ENCODE assay signal across 8 cellular contexts in genomic region chr5:24633705-24634325, GRCh38. TPM values are rescaled to one million over a fixed set of nuclear protein-coding genes. Genes with fewer than 3 reads are reported as not detected.
DNase-seq lines count a peak whose midpoint lies in the region; ATAC-seq and TF ChIP-seq lines count a peak whose summit lies in the region.

No MANE protein-coding gene starts in this region.

- no peaks in the 10 kb centered on the region for H3K4me1 ChIP-seq in CD8-positive, alpha-beta memory T cell (ENCODE audit: insufficient read depth, low read length)

- H3K4me3 ChIP-seq in CD8-positive, alpha-beta memory T cell (ENCODE audit: low read length) = no peak overlapping the region

- CTCF ChIA-PET in CD8-positive, alpha-beta memory T cell (lab: Charles Lee) = no interaction called here

- no peak overlapping the region for H3K4me3 Mint-ChIP-seq in nephron
- H3K4me3 Mint-ChIP-seq in stimulated activated memory B cell treated with anti-CD40 and anti-IgM and Interleukin-4, amounts not matched to agents 10 μg/mL and 1 μg/mL and 100 μg/mL, for 72 hours = no peak overlapping the region
- H3K4me3 Mint-ChIP-seq in CD8-positive, alpha-beta memory T cell = no peak overlapping the region

- no peaks in the 10 kb centered on the region for H3K9me3 ChIP-seq in CD8-positive, alpha-beta memory T cell (ENCODE audit: low read length)

- no peaks in the 10 kb centered on the region for H3K27me3 Mint-ChIP-seq in nephron (ENCODE audit: low read depth)
- no peaks in the 10 kb centered on the region for H3K27me3 Mint-ChIP-seq in stimulated activated memory B cell treated with anti-CD40 and anti-IgM and Interleukin-4, amounts not matched to agents 10 μg/mL and 1 μg/mL and 100 μg/mL, for 72 hours
- H3K27me3 Mint-ChIP-seq in CD8-positive, alpha-beta memory T cell = no peaks in the 10 kb centered on the region

- peak; percentile 6 for DNase-seq in GM10266 (ENCODE audit: extremely low spot score)
- peak; percentile 82 for DNase-seq in NCI-H460 (ENCODE audit: extremely low read depth, low read depth)
- peak; percentile 31 for DNase-seq in cerebellum (ENCODE audit: low spot score)
- no peak for DNase-seq in GM19240 (ENCODE audit: insufficient read length, low spot score)
- DNase-seq in CD8-positive, alpha-beta memory T cell = no peak

- H3K27ac Mint-ChIP-seq in nephron = peak overlapping the region; percentile 57 to 63 (median 61)
- no peak overlapping the region for H3K27ac Mint-ChIP-seq in stimulated activated memory B cell treated with anti-CD40 and anti-IgM and Interleukin-4, amounts not matched to agents 10 μg/mL and 1 μg/mL and 100 μg/mL, for 72 hours
- no peak overlapping the region for H3K27ac Mint-ChIP-seq in CD8-positive, alpha-beta memory T cell

- H3K27me3 ChIP-seq in CD8-positive, alpha-beta memory T cell (ENCODE audit: insufficient read depth, low read length, poor library complexity, severe bottlenecking) = no peaks in the 10 kb centered on the region

- H3K9me3 Mint-ChIP-seq in nephron = no peaks in the 10 kb centered on the region
- no peaks in the 10 kb centered on the region for H3K9me3 Mint-ChIP-seq in stimulated activated memory B cell treated with anti-CD40 and anti-IgM and Interleukin-4, amounts not matched to agents 10 μg/mL and 1 μg/mL and 100 μg/mL, for 72 hours
- peaks cover 0 to 11% (median 4%) of the 10 kb centered on the region in 5 donors for H3K9me3 Mint-ChIP-seq in CD8-positive, alpha-beta memory T cell

- no peak overlapping the region for H3K27ac ChIP-seq in CD8-positive, alpha-beta memory T cell (ENCODE audit: low read depth, low read length)

- H3K4me1 Mint-ChIP-seq in nephron = peaks cover 4% of the 10 kb centered on the region
- H3K4me1 Mint-ChIP-seq in stimulated activated memory B cell treated with anti-CD40 and anti-IgM and Interleukin-4, amounts not matched to agents 10 μg/mL and 1 μg/mL and 100 μg/mL, for 72 hours = no peaks in the 10 kb centered on the region
- H3K4me1 Mint-ChIP-seq in CD8-positive, alpha-beta memory T cell = no peaks in the 10 kb centered on the region

- H3K36me3 ChIP-seq in CD8-positive, alpha-beta memory T cell (ENCODE audit: insufficient read depth, low read length) = no peaks in the 10 kb centered on the region

- POLR2A ChIA-PET in CD8-positive, alpha-beta memory T cell (lab: Charles Lee) = no interaction called here

- ATAC-seq in HG03025 (IDR thresholded peaks at IDR 0.05; ENCODE audit: low FRiP score, unreplicated experiment) = peak; percentile 57
- no peak for ATAC-seq in stimulated activated memory B cell treated with anti-CD40 and anti-IgM and Interleukin-4, amounts not matched to agents 10 μg/mL and 1 μg/mL and 100 μg/mL, for 72 hours

- peaks cover 5% of the 10 kb centered on the region for H3K36me3 Mint-ChIP-seq in nephron (ENCODE audit: low read depth)
- no peaks in the 10 kb centered on the region for H3K36me3 Mint-ChIP-seq in stimulated activated memory B cell treated with anti-CD40 and anti-IgM and Interleukin-4, amounts not matched to agents 10 μg/mL and 1 μg/mL and 100 μg/mL, for 72 hours
- H3K36me3 Mint-ChIP-seq in CD8-positive, alpha-beta memory T cell = no peaks in the 10 kb centered on the region

- TF ChIP-seq CTCF in GM10266 (IDR thresholded peaks at IDR 0.05; ENCODE audit: control insufficient read depth, insufficient read depth, low read depth, missing control alignments) (peak; percentile 54), nephron (IDR thresholded peaks at IDR 0.05; ENCODE audit: unreplicated experiment in 3 of 3) (peak; percentile 53 to 84 (median 71))

RNA-seq across cellular contexts. Expression of gene CDH10, which starts 11.0 kb away (rescaled TPM):
- total RNA-seq in NCI-H460 (2014; rRNA removed; shearing (Covaris generic)) = 7.9 and 8.6 TPM in 2 replicates
- 8.8 and 12.8 TPM in 2 replicates for polyA plus RNA-seq in NCI-H460 (2014; cell fraction: nucleus; rRNA removed)
- 23.2 TPM for total RNA-seq in cerebellum
- total RNA-seq in CD8-positive, alpha-beta memory T cell = not detected
- polyA plus RNA-seq in CD8-positive, alpha-beta memory T cell = not detected

Comparison
In these comparisons a context has a peak if more than half of its experiments do, and no peak if none do; other contexts are left out.
1. DNase-seq: peak in GM10266 (single experiment), NCI-H460 (single experiment) and cerebellum (single experiment); none in GM19240 (single experiment) and CD8-positive, alpha-beta memory T cell (0 of 5).
2. H3K27ac Mint-ChIP-seq: peak in nephron (3 of 3); none in stimulated activated memory B cell treated with anti-CD40 and anti-IgM and Interleukin-4, amounts not matched to agents 10 μg/mL and 1 μg/mL and 100 μg/mL, for 72 hours (single experiment) and CD8-positive, alpha-beta memory T cell (0 of 8).